Comparison of ENCODE assay signal across 15 cellular contexts in the genomic region with DNA sequence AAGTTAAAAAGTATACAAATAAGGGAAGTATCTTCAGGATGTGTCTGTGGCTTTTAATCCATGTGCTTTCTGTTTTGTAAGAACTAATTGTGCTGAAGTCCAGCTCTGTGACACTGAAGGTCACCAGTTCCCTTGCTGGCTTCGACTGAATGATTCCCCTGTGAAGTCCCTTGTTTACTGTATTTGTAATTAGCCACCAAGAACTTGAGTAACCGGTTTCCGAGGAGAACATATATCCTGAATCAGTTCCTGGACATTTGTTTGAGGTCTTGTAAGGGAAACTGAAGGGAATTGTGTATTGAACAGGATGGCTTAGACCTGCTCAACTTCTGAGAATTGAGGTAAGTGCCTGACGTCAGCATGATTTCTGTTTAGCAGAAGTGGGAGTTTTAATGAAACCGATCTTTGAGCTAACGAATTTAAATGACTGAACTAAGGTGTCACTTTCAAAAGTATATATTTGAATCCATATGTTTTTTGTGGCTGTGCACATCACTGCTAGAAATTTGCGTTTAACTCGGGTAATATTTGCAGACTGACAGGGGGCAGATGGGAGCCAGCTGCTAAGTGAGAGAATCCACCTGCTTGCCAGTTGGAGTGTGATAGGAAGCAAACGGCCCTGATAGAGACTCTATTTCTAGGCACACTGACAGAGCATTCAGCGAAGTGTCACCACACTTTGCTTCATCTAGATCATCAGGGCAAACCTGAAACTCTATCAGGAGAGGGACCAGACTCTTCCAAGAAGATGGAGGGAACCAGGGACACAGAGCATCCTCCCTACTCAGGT.
A peak's percentile ranks its signal among the peaks of the same experiment; 100 is the strongest.
DNase-seq lines count a peak whose midpoint lies in the region; ATAC-seq and TF ChIP-seq lines count a peak whose summit lies in the region.
"Had no signal": no experiment of that assay in that cellular context is flagged by ENCODE, and none has a peak within 500 bp of the region (broad histone marks: within the 10 kb centered on the region; RNA-seq: fewer than 3 reads in every experiment).

No MANE protein-coding gene starts in this region.

- H3K36me3 ChIP-seq in upper lobe of right lung: no peaks in the 10 kb centered on the region
- H3K36me3 ChIP-seq: tibial nerve had no signal

- peak; percentile 45 for ATAC-seq in upper lobe of right lung
- no peak for ATAC-seq in HG03108 (IDR thresholded peaks at IDR 0.05; ENCODE audit: unreplicated experiment)
- ATAC-seq in GM18498 (IDR thresholded peaks at IDR 0.05; ENCODE audit: unreplicated experiment): no peak
- ATAC-seq: K562 had no signal

- no peak overlapping the region for H3K27ac ChIP-seq in upper lobe of right lung
- H3K27ac ChIP-seq: tibial nerve had no signal

- no peak overlapping the region for H3K4me3 ChIP-seq in upper lobe of right lung
- H3K4me3 ChIP-seq: K562, skin epidermis, tibial nerve had no signal

- H3K9me3 ChIP-seq in upper lobe of right lung: no peaks in the 10 kb centered on the region
- H3K9me3 ChIP-seq: tibial nerve had no signal

- CTCF ChIA-PET in MCF 10A (lab: Yijun Ruan, JAX): no interaction called here

- H3K4me1 Mint-ChIP-seq in MCF 10A (ENCODE audit: insufficient read depth, unreplicated experiment): peaks cover 36% of the 10 kb centered on the region

- no peaks in the 10 kb centered on the region for H3K27me3 Mint-ChIP-seq in MCF 10A (ENCODE audit: insufficient read depth, unreplicated experiment)

- intact Hi-C loops in MCF 10A (cut with micrococcal nuclease) (no loop called here), upper lobe of right lung (cut with DNase I) (no loop called here)

- no peak for TF ChIP-seq CTCF in MCF 10A (IDR thresholded peaks at IDR 0.05; ENCODE audit: unreplicated experiment)
- no peak for TF ChIP-seq CTCF in upper lobe of right lung (IDR thresholded peaks at IDR 0.05)

- POLR2A ChIA-PET in MCF 10A (lab: Yijun Ruan, JAX): interaction anchor here (1.1 kb wide), 1 partner anchor 192 kb away, joined by 3 read pairs; no protein-coding TSS in a partner anchor

- H3K36me3 Mint-ChIP-seq in MCF 10A (ENCODE audit: insufficient read depth, unreplicated experiment): no peaks in the 10 kb centered on the region

- H3K9me3 Mint-ChIP-seq in MCF 10A (ENCODE audit: unreplicated experiment): peaks cover 9% of the 10 kb centered on the region

- no TSS peak for BruUV-seq in MCF 10A (replicated peaks; lab: Mats Ljungman, UMichigan)

- no peaks in the 10 kb centered on the region for H3K27me3 ChIP-seq in upper lobe of right lung
- H3K27me3 ChIP-seq: tibial nerve had no signal

- no peak overlapping the region for H3K4me3 Mint-ChIP-seq in MCF 10A (ENCODE audit: unreplicated experiment)

- DNase-seq in NCI-H524 (lab: John Stamatoyannopoulos, UW): peak; percentile 4 to 44
- DNase-seq in NCI-H524 treated with DMSO at 0.1 percent for 48 hours (lab: John Stamatoyannopoulos, UW): no peak
- no peak for DNase-seq in MCF 10A (ENCODE audit: unreplicated experiment)
- DNase-seq in kidney tubule cell (ENCODE audit: low spot score): peak; percentile 82
- no peak for DNase-seq in upper lobe of right lung
- DNase-seq in GM19240 (ENCODE audit: insufficient read length, low spot score): no peak
- DNase-seq: ACHN; activated CD4-positive, alpha-beta T cell treated with anti-CD3 and anti-CD28 coated beads for 48 hours; activated effector memory CD4-positive, alpha-beta T cell treated with Interleukin-2 at 50 U/mL for 16 hours; NCI-H2227 treated with DMSO at 0.1 percent for 48 hours had no signal

- H3K4me1 ChIP-seq in upper lobe of right lung: no peaks in the 10 kb centered on the region

- peak overlapping the region; percentile 78 for H3K27ac Mint-ChIP-seq in MCF 10A (ENCODE audit: low read depth, unreplicated experiment)

Comparison
In these comparisons a context has a peak if more than half of its experiments do, and no peak if none do; other contexts are left out.
1. DNase-seq: peak in NCI-H524 (2 of 2) and kidney tubule cell (single experiment); none in NCI-H524 treated with DMSO at 0.1 percent for 48 hours (single experiment), MCF 10A (single experiment), upper lobe of right lung (single experiment) and GM19240 (single experiment).